28 cellular contexts compared by ENCODE assay signal in the genomic region with DNA sequence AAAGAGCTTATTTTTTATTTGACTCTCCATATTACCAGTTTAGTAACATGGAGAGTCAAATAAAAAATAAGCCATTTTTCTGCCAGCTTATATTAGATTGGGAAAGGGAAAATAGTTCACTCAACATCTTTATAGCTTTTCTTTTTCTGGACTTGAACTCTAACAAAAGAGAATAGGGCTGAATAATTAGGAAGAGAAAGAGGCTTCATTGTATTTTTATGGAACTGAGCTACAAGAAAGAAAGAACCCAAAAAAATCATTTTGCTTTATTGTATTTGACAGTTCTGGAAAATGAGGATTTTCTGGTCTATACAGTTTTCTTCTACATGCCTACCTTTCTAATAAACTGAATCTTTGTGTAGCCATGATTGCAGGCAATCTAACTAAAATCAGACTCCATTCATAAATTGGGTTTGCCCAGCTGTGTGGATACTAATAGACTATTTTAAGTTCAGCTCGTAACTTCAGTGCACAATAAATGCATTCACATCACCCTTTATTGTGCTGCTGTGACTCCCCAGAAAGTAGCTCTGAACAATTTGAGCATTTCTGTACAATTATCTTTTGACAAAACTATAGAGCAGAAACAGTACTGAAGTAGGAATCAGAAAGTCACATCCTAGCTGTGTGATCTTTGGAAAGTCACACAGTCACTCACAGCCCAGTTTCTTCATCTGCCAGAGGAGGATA.
"Had no signal": no experiment of that assay in that cellular context is flagged by ENCODE, and none has a peak within 500 bp of the region (broad histone marks: within the 10 kb centered on the region; RNA-seq: fewer than 3 reads in every experiment).

No MANE protein-coding gene starts in this region.

- H3K27ac ChIP-seq: breast epithelium, gastroesophageal sphincter, left lung, lower lobe of right lung, pancreas, psoas muscle, right atrium auricular region, suprapubic skin had no signal

- ATAC-seq: activated CD8-positive, alpha-beta T cell treated with anti-CD3 and anti-CD28 coated beads for 36 hours; activated T-cell treated with anti-CD3 and anti-CD28 coated beads, Interleukin-2, amount 50 U/mL, for 4 hours; activated T-helper 17 cell treated with anti-CD3 and anti-CD28 coated beads, Interleukin-2, amount 50 U/mL, for 72 hours; gastroesophageal sphincter; left lung; lower lobe of right lung; mucosa of descending colon; pancreas; psoas muscle; stimulated activated memory B cell treated with anti-CD40 and anti-IgM and Interleukin-4, amounts not matched to agents 10 μg/mL and 1 μg/mL and 100 μg/mL, for 72 hours; stimulated activated naive CD8-positive, alpha-beta T cell treated with anti-CD3 and anti-CD28 coated beads, Interleukin-15, amount 100 ng/mL, for 72 hours; T-cell had no signal

- DNase-seq: activated B cell treated with CpG ODN at 0.5 μM for 24 hours; activated CD4-positive, alpha-beta T cell treated with anti-CD3 and anti-CD28 coated beads, Interleukin-2, amount 50 U/mL, for 1 hour; activated CD8-positive, alpha-beta T cell treated with anti-CD3 and anti-CD28 coated beads for 36 hours; activated gamma-delta T cell treated with Interleukin-2 at 50 U/mL for 16 hours; activated naive CD4-positive, alpha-beta T cell treated with anti-CD3 and anti-CD28 coated beads, Interleukin-2, amount 50 U/mL, for 16 hours; activated T-cell treated with anti-CD3 and anti-CD28 coated beads, Interleukin-2, amount 50 U/mL, for 4 hours; amniotic stem cell; effector CD4-positive, alpha-beta T cell; kidney; left lung; lower lobe of right lung; mesendoderm; mucosa of descending colon; nephron progenitor cell; nucleus accumbens; pancreas; psoas muscle; stimulated activated CD4-positive, alpha-beta T cell treated with anti-CD3 and anti-CD28 coated beads, Interleukin-1b, Interleukin-23, amount 100 ng/mL, for 48 hours; stimulated activated CD4-positive, alpha-beta T cell treated with anti-CD3 and anti-CD28 coated beads, Interleukin-4, amount 100 ng/mL, for 4 hours; stimulated activated CD8-positive, alpha-beta memory T cell treated with anti-CD3 and anti-CD28 coated beads, Interleukin-4, amount 100 ng/mL, for 48 hours; stimulated activated naive CD8-positive, alpha-beta T cell treated with anti-CD3 and anti-CD28 coated beads, Interleukin-15, amount 100 ng/mL, for 72 hours; T-cell had no signal
